ENCODE assay signal across 31 cellular contexts in the genomic region with DNA sequence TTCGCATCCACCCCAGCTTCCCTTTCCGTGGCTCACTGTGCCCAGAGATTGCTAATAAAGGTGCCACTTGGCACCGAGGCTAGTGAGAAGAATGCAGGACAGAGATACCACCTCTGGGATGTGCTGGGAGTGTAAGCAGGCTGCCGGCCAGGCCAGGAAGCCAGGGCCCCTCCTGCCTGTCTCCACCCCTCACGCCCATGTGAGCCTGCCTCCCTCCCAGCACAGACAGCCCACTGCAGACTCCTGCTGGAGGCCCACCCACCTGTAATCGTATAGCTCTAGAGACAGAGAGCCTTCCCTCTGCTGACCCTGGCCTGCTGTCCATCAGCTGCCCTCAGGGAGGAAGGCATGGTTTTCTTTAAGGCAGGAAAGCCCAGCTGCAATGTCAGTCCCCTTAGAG. TPM values are rescaled to one million over a fixed set of nuclear protein-coding genes. Genes with fewer than 3 reads are reported as not detected.
"Had no signal": no experiment of that assay in that cellular context is flagged by ENCODE, and none has a peak within 500 bp of the region (broad histone marks: within the 10 kb centered on the region; RNA-seq: fewer than 3 reads in every experiment).

No MANE protein-coding gene starts in this region.

- H3K27me3 ChIP-seq: ovary, right atrium auricular region, uterus had no signal

- DNase-seq: activated CD4-positive, alpha-beta T cell treated with anti-CD3 and anti-CD28 coated beads, Interleukin-2, amount 10 ng/mL, durations not matched to agents 7 days and 5 days; activated CD4-positive, CD25-positive, alpha-beta regulatory T cell treated with anti-CD3 and anti-CD28 coated beads, Interleukin-2, amount 50 U/mL, for 72 hours; activated CD8-positive, alpha-beta memory T cell treated with anti-CD3 and anti-CD28 coated beads, Interleukin-2, amount 10 ng/mL, durations not matched to agents 7 days and 5 days; activated CD8-positive, alpha-beta T cell treated with anti-CD3 and anti-CD28 coated beads for 36 hours; activated naive CD4-positive, alpha-beta T cell treated with Interleukin-2 at 50 U/mL for 16 hours; activated naive CD8-positive, alpha-beta T cell treated with anti-CD3 and anti-CD28 coated beads for 36 hours; activated T-cell treated with anti-CD3 and anti-CD28 coated beads, Interleukin-2, amount 50 U/mL, for 1 hour; naive thymus-derived CD8-positive, alpha-beta T cell; psoas muscle; small intestine; stimulated activated CD4-positive, alpha-beta T cell treated with anti-CD3 and anti-CD28 coated beads, Interleukin-15, amount 100 ng/mL, for 24 hours; stomach; transverse colon had no signal

- ATAC-seq: activated CD8-positive, alpha-beta memory T cell treated with anti-CD3 and anti-CD28 coated beads, Interleukin-2, amount 10 ng/mL, durations not matched to agents 7 days and 5 days; activated CD8-positive, alpha-beta T cell treated with anti-CD3 and anti-CD28 coated beads for 36 hours; activated T-helper 17 cell treated with anti-CD3 and anti-CD28 coated beads, Interleukin-2, amount 50 U/mL, for 72 hours; heart left ventricle; left lobe of liver; naive thymus-derived CD8-positive, alpha-beta T cell; psoas muscle; stimulated activated memory B cell treated with anti-CD40 and anti-IgM and Interleukin-4, amounts not matched to agents 10 μg/mL and 1 μg/mL and 100 μg/mL, for 72 hours had no signal

- H3K4me1 ChIP-seq: breast epithelium, heart left ventricle, psoas muscle, right atrium auricular region, stomach, suprapubic skin, transverse colon, uterus had no signal

- H3K9me3 ChIP-seq: breast epithelium, heart left ventricle, ovary, psoas muscle, right atrium auricular region, stomach, suprapubic skin, transverse colon, uterus had no signal

- H3K4me3 ChIP-seq: breast epithelium, coronary artery, heart left ventricle, ovary, psoas muscle, right atrium auricular region, stomach, suprapubic skin, transverse colon, uterus had no signal

- FAIRE-seq: endometrium, keratinocyte, small intestine had no signal

- H3K27ac ChIP-seq: breast epithelium, coronary artery, heart left ventricle, ovary, psoas muscle, right atrium auricular region, stomach, suprapubic skin, transverse colon, uterus, VCaP had no signal

- H3K36me3 ChIP-seq: breast epithelium, heart left ventricle, ovary, right atrium auricular region, stomach, suprapubic skin, transverse colon, uterus had no signal

RNA-seq across cellular contexts. Expression of a gene that starts 13.9 kb away (rescaled TPM):
- total RNA-seq: activated CD4-positive, alpha-beta T cell treated with anti-CD3 and anti-CD28 coated beads, Interleukin-2, amount 10 ng/mL, durations not matched to agents 7 days and 5 days; activated CD8-positive, alpha-beta memory T cell treated with anti-CD3 and anti-CD28 coated beads, Interleukin-2, amount 10 ng/mL, durations not matched to agents 7 days and 5 days; activated CD8-positive, alpha-beta T cell treated with anti-CD3 and anti-CD28 coated beads for 36 hours; activated naive CD8-positive, alpha-beta T cell treated with anti-CD3 and anti-CD28 coated beads for 36 hours; activated T-helper 17 cell treated with anti-CD3 and anti-CD28 coated beads, Interleukin-2, amount 50 U/mL, for 72 hours; breast epithelium; epithelial cell of proximal tubule; fibroblast of villous mesenchyme; heart left ventricle; left lobe of liver; lung microvascular endothelial cell; mesothelial cell of epicardium; naive thymus-derived CD8-positive, alpha-beta T cell; psoas muscle; right atrium auricular region; stomach; suprapubic skin; T-helper 2 cell treated with Interferon-gamma antibody and Interleukin-4, amounts not matched to agents 100 ng/mL and 5 ng/mL, for 36 hours; transverse colon; uterus had no signal
- polyA plus RNA-seq: heart left ventricle, keratinocyte, ovary, psoas muscle, stomach had no signal
